8 cellular contexts compared by ENCODE assay signal in the genomic region with DNA sequence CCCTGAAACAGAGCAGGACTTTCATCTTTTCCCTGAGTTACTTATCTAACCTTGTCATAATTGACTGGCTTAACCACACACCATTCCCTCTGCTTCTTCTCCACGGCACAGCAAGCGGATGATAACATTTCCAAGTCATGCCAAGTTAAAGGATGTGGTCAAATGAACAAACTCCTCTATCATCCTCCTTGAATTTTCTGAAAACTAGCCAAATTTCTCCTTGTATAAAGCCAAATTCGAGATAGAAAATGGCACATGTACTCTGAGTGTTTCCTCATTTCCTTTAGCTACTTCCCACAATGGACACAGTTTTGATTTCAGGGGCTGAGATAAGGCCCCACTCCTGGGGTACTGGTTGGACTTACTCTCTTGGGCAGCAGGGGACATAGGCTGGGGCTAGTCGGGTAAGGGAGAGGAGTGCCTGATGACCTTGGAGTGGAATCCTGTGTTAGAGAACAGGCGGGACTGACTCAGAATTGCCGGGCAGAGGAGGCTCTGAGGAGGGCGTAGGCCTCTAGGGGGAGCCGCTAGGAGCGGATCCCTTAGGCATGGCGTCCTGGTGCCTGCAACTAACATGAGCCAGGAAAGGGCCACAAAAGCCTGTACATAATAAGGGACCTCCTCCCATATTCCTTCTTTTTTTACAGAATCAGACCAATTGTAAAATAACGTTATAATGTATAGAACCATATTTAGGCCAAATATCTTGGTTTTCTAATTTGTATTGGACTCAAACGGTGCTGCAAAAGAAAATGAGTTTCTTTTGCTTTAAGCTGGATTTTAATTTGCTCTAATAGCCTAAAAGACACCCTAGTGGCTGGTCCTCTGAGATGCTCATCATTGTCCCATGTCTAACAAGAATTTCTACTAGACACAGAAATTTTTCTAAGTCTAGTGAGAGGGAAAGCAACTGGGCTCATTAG. TPM values are rescaled to one million over a fixed set of nuclear protein-coding genes. Genes with fewer than 3 reads are reported as not detected.
DNase-seq lines count a peak whose midpoint lies in the region; ATAC-seq and TF ChIP-seq lines count a peak whose summit lies in the region.

No MANE protein-coding gene starts in this region.

- H3K27ac Mint-ChIP-seq in stimulated activated effector memory CD8-positive, alpha-beta T cell treated with anti-CD3 and anti-CD28 coated beads, Interleukin-12 subunit alpha, Interleukin-12 subunit beta, amount 100 ng/mL, for 72 hours: no peak overlapping the region

- ATAC-seq in stimulated activated effector memory CD8-positive, alpha-beta T cell treated with anti-CD3 and anti-CD28 coated beads, Interleukin-12 subunit alpha, Interleukin-12 subunit beta, amount 100 ng/mL, for 72 hours: peak; percentile 57
- no peak for ATAC-seq in HG02798 (IDR thresholded peaks at IDR 0.05; ENCODE audit: poor library complexity, unreplicated experiment)

- no peaks in the 10 kb centered on the region for H3K9me3 Mint-ChIP-seq in stimulated activated effector memory CD8-positive, alpha-beta T cell treated with anti-CD3 and anti-CD28 coated beads, Interleukin-12 subunit alpha, Interleukin-12 subunit beta, amount 100 ng/mL, for 72 hours

- no peak overlapping the region for H3K27ac ChIP-seq in coronary artery

- H3K4me1 Mint-ChIP-seq in stimulated activated effector memory CD8-positive, alpha-beta T cell treated with anti-CD3 and anti-CD28 coated beads, Interleukin-12 subunit alpha, Interleukin-12 subunit beta, amount 100 ng/mL, for 72 hours: no peaks in the 10 kb centered on the region

- no peak overlapping the region for H3K4me3 ChIP-seq in coronary artery

- DNase-seq in NCI-H82 (lab: John Stamatoyannopoulos, UW) (peak; percentile 80), NCI-H82 treated with DMSO at 0.1 percent for 48 hours (lab: John Stamatoyannopoulos, UW; ENCODE audit: unreplicated experiment) (no peak), RPMI7951 (ENCODE audit: low read depth) (peak; percentile 90), globus pallidus (ENCODE audit: low spot score) (peak; percentile 55), coronary artery (ENCODE audit: low spot score) (no peak), SIG-M5 (lab: John Stamatoyannopoulos, UW) (no peak)
- no peak for DNase-seq in stimulated activated effector memory CD8-positive, alpha-beta T cell treated with anti-CD3 and anti-CD28 coated beads, Interleukin-12 subunit alpha, Interleukin-12 subunit beta, amount 100 ng/mL, for 72 hours (ENCODE audit: low spot score in 2 of 2)

- no peaks in the 10 kb centered on the region for H3K36me3 Mint-ChIP-seq in stimulated activated effector memory CD8-positive, alpha-beta T cell treated with anti-CD3 and anti-CD28 coated beads, Interleukin-12 subunit alpha, Interleukin-12 subunit beta, amount 100 ng/mL, for 72 hours

- no peak overlapping the region for H3K4me3 Mint-ChIP-seq in stimulated activated effector memory CD8-positive, alpha-beta T cell treated with anti-CD3 and anti-CD28 coated beads, Interleukin-12 subunit alpha, Interleukin-12 subunit beta, amount 100 ng/mL, for 72 hours

- no peak for TF ChIP-seq CTCF in coronary artery (IDR thresholded peaks at IDR 0.05)

RNA-seq across cellular contexts. Expression of gene TMTC4, which starts 20.4 kb away (rescaled TPM):
- total RNA-seq in RPMI7951 (2014; rRNA removed; shearing (Covaris generic)): 15.6 and 16.9 TPM in 2 replicates

Comparison
In these comparisons a context has a peak if more than half of its experiments do, and no peak if none do; other contexts are left out.
1. DNase-seq: peak in NCI-H82 (single experiment), RPMI7951 (single experiment) and globus pallidus (single experiment); none in NCI-H82 treated with DMSO at 0.1 percent for 48 hours (single experiment), stimulated activated effector memory CD8-positive, alpha-beta T cell treated with anti-CD3 and anti-CD28 coated beads, Interleukin-12 subunit alpha, Interleukin-12 subunit beta, amount 100 ng/mL, for 72 hours (0 of 2), coronary artery (single experiment) and SIG-M5 (single experiment).